ENCODE assay signal across 1 cellular context in genomic region chr1:205749826-205750682, GRCh38.
TF ChIP-seq lines count a peak whose summit lies in the region.

Gene NUCKS1, minus strand, starts transcription at chr1:205750182. Its CDS starts 209 bp downstream, at chr1:205749973.

TF ChIP-seq in HEK293, 187 proteins besides CTCF, POLR2A, EP300 and RAD21 (continued from another document and continues in another):
- TF ChIP-seq SCRT1 (tag by site-specific recombination; IDR thresholded peaks at IDR 0.05; ENCODE audit: borderline replicate concordance) (no peak), ZIC2 (tag by site-specific recombination; IDR thresholded peaks at IDR 0.05) (peak; percentile 88), ZNF302 (tag by site-specific recombination; IDR thresholded peaks at IDR 0.05; ENCODE audit: low read depth) (no peak), ZNF670 (tag by site-specific recombination; IDR thresholded peaks at IDR 0.05; ENCODE audit: low read depth) (no peak), ZNF121 (tag by site-specific recombination; IDR thresholded peaks at IDR 0.05) (no peak; the same call in 1 of the 2 replicates), ZBTB7A (tag by site-specific recombination; IDR thresholded peaks at IDR 0.05; ENCODE audit: low read depth) (peak; percentile 99), ZBTB6 (tag by site-specific recombination; IDR thresholded peaks at IDR 0.05) (peak; percentile 19; the same call in 1 of the 2 replicates), KLF9 (tag by site-specific recombination; IDR thresholded peaks at IDR 0.05; ENCODE audit: low read depth) (peak; percentile 88), ZFHX2 (tag by site-specific recombination; conservative IDR thresholded peaks at IDR 0.05) (peak; percentile 92), ZFP3 (tag by site-specific recombination; IDR thresholded peaks at IDR 0.05; ENCODE audit: low read depth) (no peak), ZNF19 (tag by site-specific recombination; IDR thresholded peaks at IDR 0.05; ENCODE audit: low read depth) (no peak), ZNF501 (tag by site-specific recombination; IDR thresholded peaks at IDR 0.05) (peak; percentile 89), PBX3 (CRISPR knock-in tag; IDR thresholded peaks at IDR 0.05) (no peak; the same call in 1 of the 2 replicates), ZNF76 (tag by site-specific recombination; IDR thresholded peaks at IDR 0.05; ENCODE audit: borderline replicate concordance, low read depth) (peak; percentile 76), ZNF140 (tag by site-specific recombination; IDR thresholded peaks at IDR 0.05) (no peak), INSM2 (tag by site-specific recombination; IDR thresholded peaks at IDR 0.05) (peak; percentile 90), ZNF311 (tag by site-specific recombination; IDR thresholded peaks at IDR 0.05; ENCODE audit: borderline replicate concordance) (no peak), ZNF184 (tag by site-specific recombination; IDR thresholded peaks at IDR 0.05) (0 out of 2 replicates have a peak, but pooled peaks have one; percentile 11), KLF8 (tag by site-specific recombination; IDR thresholded peaks at IDR 0.05) (peak; percentile 90), ZBTB10 (tag by site-specific recombination; IDR thresholded peaks at IDR 0.05) (peak; percentile 91), ZNF624 (tag by site-specific recombination; IDR thresholded peaks at IDR 0.05) (peak; percentile 85; the same call in 1 of the 2 replicates), ZSCAN30 (tag by site-specific recombination; IDR thresholded peaks at IDR 0.05) (peak; percentile 68; the same call in 1 of the 2 replicates), ZNF221 (tag by site-specific recombination; IDR thresholded peaks at IDR 0.05; ENCODE audit: borderline replicate concordance) (0 out of 2 replicates have a peak, but pooled peaks have one; percentile 8), ZSCAN23 (tag by site-specific recombination; IDR thresholded peaks at IDR 0.05) (peak; percentile 74; the same call in 1 of the 2 replicates), ZNF292 (tag by site-specific recombination; IDR thresholded peaks at IDR 0.05; ENCODE audit: borderline replicate concordance, low read depth) (no peak), ZNF26 (tag by site-specific recombination; IDR thresholded peaks at IDR 0.05) (no peak), ZNF629 (tag by site-specific recombination; IDR thresholded peaks at IDR 0.05) (peak; percentile 75), KLF10 (tag by site-specific recombination; IDR thresholded peaks at IDR 0.05) (peak; percentile 87), ZNF571 (tag by site-specific recombination; IDR thresholded peaks at IDR 0.05) (no peak), WT1 (tag by site-specific recombination; IDR thresholded peaks at IDR 0.05) (peak; percentile 63; the same call in 1 of the 2 replicates), ZNF747 (tag by site-specific recombination; IDR thresholded peaks at IDR 0.05) (no peak), ZNF704 (tag by site-specific recombination; IDR thresholded peaks at IDR 0.05) (no peak), ZBTB48 (tag by site-specific recombination; IDR thresholded peaks at IDR 0.05) (peak; percentile 82), ZNF548 (tag by site-specific recombination; IDR thresholded peaks at IDR 0.05) (no peak), ZNF658 (tag by site-specific recombination; IDR thresholded peaks at IDR 0.05) (no peak), TRIM28 (IDR thresholded peaks at IDR 0.05; ENCODE audit: borderline replicate concordance, low read length) (no peak; the same call in 1 of the 2 replicates), EGR2 (tag by site-specific recombination; IDR thresholded peaks at IDR 0.05; ENCODE audit: low read depth) (peak; percentile 88), HOXA7 (CRISPR knock-in tag; IDR thresholded peaks at IDR 0.05; ENCODE audit: borderline replicate concordance) (no peak), ZNF549 (tag by site-specific recombination; IDR thresholded peaks at IDR 0.05) (no peak), ZNF335 (tag by site-specific recombination; conservative IDR thresholded peaks at IDR 0.05) (peak; percentile 83), ZNF202 (tag by site-specific recombination; IDR thresholded peaks at IDR 0.05; ENCODE audit: borderline replicate concordance) (no peak), ZNF23 (tag by site-specific recombination; IDR thresholded peaks at IDR 0.05; ENCODE audit: borderline replicate concordance) (no peak), ZSCAN18 (tag by site-specific recombination; IDR thresholded peaks at IDR 0.05) (peak; percentile 74; the same call in 1 of the 2 replicates), ZNF596 (tag by site-specific recombination; IDR thresholded peaks at IDR 0.05) (no peak), ZNF398 (tag by site-specific recombination; IDR thresholded peaks at IDR 0.05) (peak; percentile 38; the same call in 1 of the 2 replicates), ZBTB17 (tag by site-specific recombination; IDR thresholded peaks at IDR 0.05) (peak; percentile 86; the same call in 1 of the 2 replicates), ZNF645 (tag by site-specific recombination; IDR thresholded peaks at IDR 0.05) (peak; percentile 91; the same call in 1 of the 2 replicates), ZNF639 (tag by site-specific recombination; IDR thresholded peaks at IDR 0.05) (peak; percentile 97), ZNF404 (tag by site-specific recombination; IDR thresholded peaks at IDR 0.05) (no peak), ZNF174 (tag by site-specific recombination; IDR thresholded peaks at IDR 0.05) (no peak), GLIS1 (tag by site-specific recombination; IDR thresholded peaks at IDR 0.05) (peak; percentile 99), ZNF211 (tag by site-specific recombination; IDR thresholded peaks at IDR 0.05; ENCODE audit: low read depth) (no peak), ZXDB (tag by site-specific recombination; IDR thresholded peaks at IDR 0.05) (peak; percentile 93), GLIS2 (tag by site-specific recombination; IDR thresholded peaks at IDR 0.05) (peak; percentile 92)
